Comparison of ENCODE assay signal across 14 cellular contexts in genomic region chr1:54768093-54768492, GRCh38. TPM values are rescaled to one million over a fixed set of nuclear protein-coding genes. Genes with fewer than 3 reads are reported as not detected.
DNase-seq lines count a peak whose midpoint lies in the region; ATAC-seq, FAIRE-seq and TF ChIP-seq lines count a peak whose summit lies in the region.
"Had no signal": no experiment of that assay in that cellular context is flagged by ENCODE, and none has a peak within 500 bp of the region (broad histone marks: within the 10 kb centered on the region; RNA-seq: fewer than 3 reads in every experiment).

No MANE protein-coding gene starts in this region.

- H3K18ac ChIP-seq in mesendoderm (ENCODE audit: low read length), result no peak overlapping the region

- intact Hi-C loops in GM12878 (cut with micrococcal nuclease; ENCODE audit: unreplicated experiment), result no loop called here

- TF ChIP-seq CTCF in LNCaP clone FGC (IDR thresholded peaks at IDR 0.05; ENCODE audit: control insufficient read depth, extremely low read depth, insufficient read depth) (peak; percentile 33), GM12878 (IDR thresholded peaks at IDR 0.05 in 2 of 3, conservative IDR thresholded peaks at IDR 0.05 in 1 of 3; ENCODE audit: control insufficient read depth in 2 of 3, extremely low read depth in 1 of 3, insufficient read depth in 1 of 3, low read depth in 3 of 3, low read length in 3 of 3) (peak in 1 of 3 experiments; percentile 10; a peak in 1 of 6 replicates)

- no peak overlapping the region for H3K4ac ChIP-seq in mesendoderm (ENCODE audit: low read depth, low read length)

- no peak for TF ChIP-seq EP300 in GM12878 (IDR thresholded peaks at IDR 0.05; ENCODE audit: borderline replicate concordance in 1 of 2, control insufficient read depth in 1 of 2, low read depth in 2 of 2, low read length in 2 of 2)

- no peak overlapping the region for H3K27ac ChIP-seq in GM12878 (ENCODE audit: control insufficient read depth, insufficient read depth)
- no peak overlapping the region for H3K27ac ChIP-seq in mesendoderm (ENCODE audit: low read depth, low read length)
- H3K27ac ChIP-seq: thyroid gland had no signal

- 0 out of 2 replicates have a peak, but pooled peaks have one; percentile 29 for TF ChIP-seq RAD21 in GM12878 (IDR thresholded peaks at IDR 0.05; ENCODE audit: insufficient read depth, low read depth, low read length)

- no peak overlapping the region for H2AK5ac ChIP-seq in mesendoderm (ENCODE audit: low read length)

- H3K56ac ChIP-seq in mesendoderm (ENCODE audit: low read length), result no peak overlapping the region

- RAD21 ChIA-PET in GM12878 (lab: Charles Lee; ENCODE audit: unreplicated experiment), result interaction anchor here (1.2 to 1.5 kb wide), 2 partner anchors 12 to 32 kb away, joined by 3 to 5 read pairs; no protein-coding TSS in a partner anchor

- H3K36me3 ChIP-seq in GM12878 (ENCODE audit: control insufficient read depth in 2 of 2, insufficient read depth in 2 of 2, low read length in 1 of 2) (no peaks in the 10 kb centered on the region), mesendoderm (ENCODE audit: control insufficient read depth, insufficient read depth, low read length) (no peaks in the 10 kb centered on the region)
- H3K36me3 ChIP-seq: thyroid gland had no signal

- no peak overlapping the region for H2BK120ac ChIP-seq in mesendoderm (ENCODE audit: low read depth, low read length)

- H3K79me2 ChIP-seq in GM12878 (ENCODE audit: control insufficient read depth, insufficient read depth, low read length) (peaks cover 12% of the 10 kb centered on the region), mesendoderm (ENCODE audit: control insufficient read depth, insufficient read depth, low read length) (no peaks in the 10 kb centered on the region)

- FAIRE-seq in GM12878 (lab: Jason Lieb, UNC), result no peak

- in situ Hi-C loops in GM12878 (cut with MboI), result no loop called here

- peak; percentile 52 for DNase-seq in NCI-H82 (lab: John Stamatoyannopoulos, UW)
- DNase-seq in NCI-H82 treated with DMSO at 0.1 percent for 48 hours (lab: John Stamatoyannopoulos, UW; ENCODE audit: unreplicated experiment), result no peak
- DNase-seq in LNCaP clone FGC (ENCODE audit: low read depth), result no peak
- no peak for DNase-seq in GM12878 (ENCODE audit: low read depth, low spot score)
- DNase-seq in mesendoderm, result peak; percentile 41
- DNase-seq in NCI-H2107 (lab: John Stamatoyannopoulos, UW), result no peak
- DNase-seq in OCI-M2 (lab: John Stamatoyannopoulos, UW; ENCODE audit: unreplicated experiment), result no peak
- DNase-seq in NCI-H2171 treated with DMSO at 0.1 percent for 48 hours (lab: John Stamatoyannopoulos, UW), result no peak
- DNase-seq: activated CD8-positive, alpha-beta memory T cell treated with anti-CD3 and anti-CD28 coated beads, Interleukin-2, amount 50 U/mL, for 48 hours; kidney glomerular epithelial cell; NCI-H510A; thyroid gland had no signal

- SMC1A ChIA-PET in GM12878 (lab: Charles Lee; ENCODE audit: uncharacterized antibody, unreplicated experiment), result interaction anchor here (1.1 to 2.0 kb wide), 4 partner anchors 10 to 45 kb away, joined by 3 to 6 read pairs (median 3); no protein-coding TSS in a partner anchor

- H3K4me2 ChIP-seq in GM12878 (ENCODE audit: control insufficient read depth, insufficient read depth) (no peak overlapping the region), mesendoderm (ENCODE audit: low read length) (no peak overlapping the region)

- H3K9ac ChIP-seq in GM12878 (ENCODE audit: control insufficient read depth, insufficient read depth, low read length), result no peak overlapping the region
- no peak overlapping the region for H3K9ac ChIP-seq in mesendoderm (ENCODE audit: low read length)

- no peak overlapping the region for H2BK5ac ChIP-seq in mesendoderm (ENCODE audit: low read length)

- no peak overlapping the region for H4K5ac ChIP-seq in mesendoderm (ENCODE audit: low read length)

- H3K23ac ChIP-seq in mesendoderm (ENCODE audit: low read length), result no peak overlapping the region

- H3K79me1 ChIP-seq in mesendoderm (ENCODE audit: low read length), result no peaks in the 10 kb centered on the region

- H4K20me1 ChIP-seq in GM12878 (ENCODE audit: control insufficient read depth, insufficient read depth), result no peaks in the 10 kb centered on the region

- POLR2A ChIA-PET in GM12878 (lab: Charles Lee), result no interaction called here

- H3K27me3 ChIP-seq in GM12878 (replicated peaks in 1 of 2; ENCODE audit: control insufficient read depth in 2 of 2, insufficient read depth in 2 of 2, low read length in 1 of 2), result no peaks in the 10 kb centered on the region
- no peaks in the 10 kb centered on the region for H3K27me3 ChIP-seq in mesendoderm (ENCODE audit: insufficient read depth, low read length, poor library complexity)
- H3K27me3 ChIP-seq: thyroid gland had no signal

- H3K4me3 ChIP-seq in LNCaP clone FGC (ENCODE audit: low read depth, low read length) (no peak overlapping the region), GM12878 (no peak overlapping the region), mesendoderm (ENCODE audit: low read length) (no peak overlapping the region)
- H3K4me3 ChIP-seq: thyroid gland had no signal

- H2BK15ac ChIP-seq in mesendoderm (replicated peaks; ENCODE audit: low read depth), result no peak overlapping the region

- H4K8ac ChIP-seq in mesendoderm (ENCODE audit: low read depth, low read length), result no peak overlapping the region

- ATAC-seq in GM12878, result no peak
- ATAC-seq: esophagus mucosa, T-cell had no signal

- no peaks in the 10 kb centered on the region for H3K9me3 ChIP-seq in GM12878 (replicated peaks; ENCODE audit: control insufficient read depth, insufficient read depth, low read length)
- H3K9me3 ChIP-seq: thyroid gland had no signal

- TF ChIP-seq POLR2A in GM12878 (IDR thresholded peaks at IDR 0.05; ENCODE audit: low read depth, low read length), result no peak

- BruUV-seq in GM12878 (replicated peaks; lab: Mats Ljungman, UMichigan), result no TSS peak

- WGBS in GM12878 (ENCODE audit: insufficient coverage, insufficient replicate concordance, low lambda C conversion rate, missing lambda C conversion rate), result 80% methylated on average over 5 of the region's 5 CpGs
- WGBS in mesendoderm (ENCODE audit: extremely low coverage, insufficient coverage, low lambda C conversion rate), result no CpG with 5 or more reads among the region's 5 CpGs

- CTCF ChIA-PET in GM12878 (lab: Yijun Ruan, JAX), result interaction anchor here (1.2 to 8.9 kb wide), 5 partner anchors 24 to 42 kb away, joined by 6 to 60 read pairs (median 7); partner anchors contain the start of gene TTC22

- H3K4me1 ChIP-seq in GM12878 (ENCODE audit: control insufficient read depth, insufficient read depth, low read length), result peaks cover 9% of the 10 kb centered on the region
- peaks cover 9% of the 10 kb centered on the region for H3K4me1 ChIP-seq in mesendoderm (ENCODE audit: control insufficient read depth, low read depth, low read length)

- H2AFZ ChIP-seq in GM12878 (ENCODE audit: control insufficient read depth, low read depth, low read length), result no peak overlapping the region

RNA-seq across cellular contexts. Expression of gene PARS2, which starts 3.8 kb away (rescaled TPM):
- 7.4 and 7.6 TPM in 2 replicates for total RNA-seq in GM12878 (2013; cell fraction: nucleolus; rRNA removed)
- total RNA-seq in GM12878 (2014; rRNA removed) (8.2 and 9.1 TPM in 2 replicates), GM12878 (2014; rRNA removed; fragmentation: Illumina TruSeq; extraction: Trizol) (4.4 and 4.8 TPM in 2 replicates), GM12878 (2021) (7.1 and 7.6 TPM in 2 replicates)
- polyA plus RNA-seq in GM12878 (2011; ENCODE audit: low read depth), result 1.3 TPM
- polyA plus RNA-seq in GM12878 (2011; rRNA removed) (2.9 and 4.6 TPM in 2 replicates), GM12878 (2014; fragmentation: Illumina TruSeq; extraction: Trizol) (5.1 and 6.6 TPM in 2 replicates), GM12878 (2014; fragmentation: Nextera tagmentation; extraction: Ambion mirVana) (1 to 10 TPM; 3.7 to 4.3 TPM), GM12878 (2014; rRNA removed) (5.2 and 6.5 TPM in 2 replicates), GM12878 (2016; fragmentation: Nextera tagmentation; extraction: Ambion mirVana) (10 to 100 TPM; 10.2 to 12.2 TPM)
- polyA plus RNA-seq in GM12878 (2011; cell fraction: cytosol; rRNA removed), result 6.6 and 7.1 TPM in 2 replicates
- polyA plus RNA-seq in GM12878 (2011; cell fraction: nucleus; rRNA removed), result 3.8 and 4.1 TPM in 2 replicates
- polyA plus RNA-seq in GM12878 (2012), result 1.3 and 5.0 TPM in 2 replicates
- 7.8 and 10.3 TPM in 2 replicates for polyA minus RNA-seq in GM12878 (2011; rRNA and poly(A)+ RNA removed)
- 1.3 and 2.4 TPM in 2 replicates for polyA minus RNA-seq in GM12878 (2011; cell fraction: cytosol; rRNA and poly(A)+ RNA removed)
- polyA minus RNA-seq in GM12878 (2011; cell fraction: nucleus; rRNA and poly(A)+ RNA removed), result 3.3 and 4.9 TPM in 2 replicates
- polyA plus RNA-seq in mesendoderm (2013, experiment 1 of 2), result 3.3 TPM
- polyA plus RNA-seq in mesendoderm (2013, experiment 2 of 2), result 3.5 TPM

RNA-seq across cellular contexts. Expression of gene TTC22, which starts 33.0 kb away (rescaled TPM):
- 3.4 and 3.8 TPM in 2 replicates for total RNA-seq in GM12878 (2013; cell fraction: nucleolus; rRNA removed)
- total RNA-seq in GM12878 (2014; rRNA removed) (3.7 and 4.0 TPM in 2 replicates), GM12878 (2014; rRNA removed; fragmentation: Illumina TruSeq; extraction: Trizol) (1.9 and 2.2 TPM in 2 replicates), GM12878 (2021) (4.2 and 5.1 TPM in 2 replicates)
- polyA plus RNA-seq in GM12878 (2011; ENCODE audit: low read depth), result 1.1 TPM
- polyA plus RNA-seq in GM12878 (2011; rRNA removed) (0.35 and 0.72 TPM in 2 replicates), GM12878 (2014; fragmentation: Illumina TruSeq; extraction: Trizol) (3.0 TPM in 2 replicates), GM12878 (2014; fragmentation: Nextera tagmentation; extraction: Ambion mirVana) (under 1 TPM; 0.64 to 0.89 TPM), GM12878 (2014; rRNA removed) (3.4 and 3.6 TPM in 2 replicates), GM12878 (2016; fragmentation: Nextera tagmentation; extraction: Ambion mirVana) (1 to 10 TPM; 1.1 to 1.9 TPM)
- polyA plus RNA-seq in GM12878 (2011; cell fraction: cytosol; rRNA removed), result 0.92 and 1.1 TPM in 2 replicates
- polyA plus RNA-seq in GM12878 (2011; cell fraction: nucleus; rRNA removed), result 1.8 and 2.2 TPM in 2 replicates
- 1.5 and 1.7 TPM in 2 replicates for polyA plus RNA-seq in GM12878 (2012)
- polyA minus RNA-seq in GM12878 (2011; rRNA and poly(A)+ RNA removed), result 0.82 and 1.0 TPM in 2 replicates
- 0.40 and 0.42 TPM in 2 replicates for polyA minus RNA-seq in GM12878 (2011; cell fraction: cytosol; rRNA and poly(A)+ RNA removed)
- 0.48 and 1.5 TPM in 2 replicates for polyA minus RNA-seq in GM12878 (2011; cell fraction: nucleus; rRNA and poly(A)+ RNA removed)
- 0.31 TPM for polyA plus RNA-seq in mesendoderm (2013, experiment 1 of 2)
- 0.46 TPM for polyA plus RNA-seq in mesendoderm (2013, experiment 2 of 2)

RNA-seq across cellular contexts. Expression of gene TTC4, which starts 52.4 kb away (rescaled TPM):
- 44.5 and 45.8 TPM in 2 replicates for total RNA-seq in GM12878 (2013; cell fraction: nucleolus; rRNA removed)
- total RNA-seq in GM12878 (2014; rRNA removed) (26.4 and 32.2 TPM in 2 replicates), GM12878 (2014; rRNA removed; fragmentation: Illumina TruSeq; extraction: Trizol) (38.1 and 50.5 TPM in 2 replicates), GM12878 (2021) (25.6 and 26.8 TPM in 2 replicates)
- 16.1 TPM for polyA plus RNA-seq in GM12878 (2011; ENCODE audit: low read depth)
- polyA plus RNA-seq in GM12878 (2011; rRNA removed) (29.0 and 33.0 TPM in 2 replicates), GM12878 (2014; fragmentation: Illumina TruSeq; extraction: Trizol) (41.4 and 87.0 TPM in 2 replicates), GM12878 (2014; fragmentation: Nextera tagmentation; extraction: Ambion mirVana) (10 to 100 TPM; 28.8 to 50.1 TPM), GM12878 (2014; rRNA removed) (22.0 and 23.4 TPM in 2 replicates), GM12878 (2016; fragmentation: Nextera tagmentation; extraction: Ambion mirVana) (10 to 100 TPM; 39.0 to 41.4 TPM)
- 27.8 and 31.5 TPM in 2 replicates for polyA plus RNA-seq in GM12878 (2011; cell fraction: cytosol; rRNA removed)
- polyA plus RNA-seq in GM12878 (2011; cell fraction: nucleus; rRNA removed), result 16.2 and 18.1 TPM in 2 replicates
- polyA plus RNA-seq in GM12878 (2012), result 15.1 and 15.5 TPM in 2 replicates
- polyA minus RNA-seq in GM12878 (2011; rRNA and poly(A)+ RNA removed), result 25.5 and 27.8 TPM in 2 replicates
- 7.9 and 8.3 TPM in 2 replicates for polyA minus RNA-seq in GM12878 (2011; cell fraction: cytosol; rRNA and poly(A)+ RNA removed)
- polyA minus RNA-seq in GM12878 (2011; cell fraction: nucleus; rRNA and poly(A)+ RNA removed), result 11.2 and 18.8 TPM in 2 replicates
- 26.0 TPM for polyA plus RNA-seq in mesendoderm (2013, experiment 1 of 2)
- 26.5 TPM for polyA plus RNA-seq in mesendoderm (2013, experiment 2 of 2)

Comparison
In these comparisons a context has a peak if more than half of its experiments do, and no peak if none do; other contexts are left out.
1. DNase-seq: peak in NCI-H82 (single experiment) and mesendoderm (single experiment); none in NCI-H82 treated with DMSO at 0.1 percent for 48 hours (single experiment), LNCaP clone FGC (single experiment), GM12878 (single experiment), NCI-H2107 (single experiment), OCI-M2 (single experiment) and NCI-H2171 treated with DMSO at 0.1 percent for 48 hours (single experiment).